ENCODE assay signal across 19 cellular contexts in the genomic region with DNA sequence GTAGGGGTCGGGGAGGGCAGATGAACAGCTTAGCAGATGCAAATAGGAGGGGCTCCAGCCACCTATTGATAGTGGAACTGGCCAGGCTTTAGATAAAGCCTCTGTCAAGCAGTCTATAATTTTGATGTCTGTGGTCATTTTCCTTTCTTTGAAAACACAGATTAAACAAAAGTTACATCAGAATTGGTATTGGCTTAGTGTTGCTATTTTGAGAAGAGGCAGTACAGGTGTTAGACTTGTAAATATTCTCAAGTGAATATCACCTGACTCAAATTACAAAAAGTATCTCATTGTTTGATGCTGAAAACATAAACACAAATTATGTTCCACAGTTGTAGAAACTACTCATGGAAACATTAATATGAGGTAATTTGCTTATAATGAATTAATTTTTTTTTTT. TPM values are rescaled to one million over a fixed set of nuclear protein-coding genes. Genes with fewer than 3 reads are reported as not detected.
DNase-seq lines count a peak whose midpoint lies in the region; ATAC-seq, FAIRE-seq and TF ChIP-seq lines count a peak whose summit lies in the region.
"Had no signal": no experiment of that assay in that cellular context is flagged by ENCODE, and none has a peak within 500 bp of the region (broad histone marks: within the 10 kb centered on the region; RNA-seq: fewer than 3 reads in every experiment).

No MANE protein-coding gene starts in this region.

- H3K27ac ChIP-seq in cardiac muscle cell: peak overlapping the region; percentile 7
- H3K27ac ChIP-seq in right atrium auricular region: no peak overlapping the region
- H3K27ac ChIP-seq in gastrocnemius medialis: peak overlapping the region; percentile 12 to 71 (median 64)
- no peak overlapping the region for H3K27ac ChIP-seq in vagina
- H3K27ac ChIP-seq: sigmoid colon, WERI-Rb-1 had no signal

- no peak for FAIRE-seq in HTR-8/SVneo (lab: Jason Lieb, UNC)
- FAIRE-seq: keratinocyte had no signal

- H3K4me1 ChIP-seq in cardiac muscle cell (ENCODE audit: low read depth) (peaks cover 8% of the 10 kb centered on the region), right atrium auricular region (peaks cover 0 to 12% of the 10 kb centered on the region in 2 donors), gastrocnemius medialis (peaks cover 22 to 27% of the 10 kb centered on the region in 2 donors), vagina (peaks cover 21% of the 10 kb centered on the region)

- H3K27ac Mint-ChIP-seq in activated T-helper 17 cell treated with anti-CD3 and anti-CD28 coated beads, Interleukin-2, amount 50 U/mL, for 72 hours: no peak overlapping the region
- H3K27ac Mint-ChIP-seq: GM23338, mesothelial cell of epicardium had no signal

- no peak for ATAC-seq in activated T-helper 17 cell treated with anti-CD3 and anti-CD28 coated beads, Interleukin-2, amount 50 U/mL, for 72 hours (replicated peaks)
- ATAC-seq in gastrocnemius medialis: peak in 1 of 2 donors; percentile 58
- ATAC-seq: GM23338 had no signal

- H3K4me3 ChIP-seq in cardiac muscle cell: no peak overlapping the region
- no peak overlapping the region for H3K4me3 ChIP-seq in right atrium auricular region
- no peak overlapping the region for H3K4me3 ChIP-seq in gastrocnemius medialis
- H3K4me3 ChIP-seq in vagina: no peak overlapping the region
- H3K4me3 ChIP-seq: GM23338, sigmoid colon had no signal

- no peaks in the 10 kb centered on the region for H3K9me3 Mint-ChIP-seq in activated T-helper 17 cell treated with anti-CD3 and anti-CD28 coated beads, Interleukin-2, amount 50 U/mL, for 72 hours
- H3K9me3 Mint-ChIP-seq: GM23338, mesothelial cell of epicardium had no signal

- no peak for TF ChIP-seq POLR2A in gastrocnemius medialis (IDR thresholded peaks at IDR 0.05)
- TF ChIP-seq POLR2A in vagina (IDR thresholded peaks at IDR 0.05): no peak

- peak overlapping the region; percentile 40 for H3K4me3 Mint-ChIP-seq in activated T-helper 17 cell treated with anti-CD3 and anti-CD28 coated beads, Interleukin-2, amount 50 U/mL, for 72 hours
- H3K4me3 Mint-ChIP-seq: GM23338, mesothelial cell of epicardium had no signal

- H3K36me3 Mint-ChIP-seq in activated T-helper 17 cell treated with anti-CD3 and anti-CD28 coated beads, Interleukin-2, amount 50 U/mL, for 72 hours (ENCODE audit: low read depth): peaks cover 99% of the 10 kb centered on the region

- H3K27me3 Mint-ChIP-seq in activated T-helper 17 cell treated with anti-CD3 and anti-CD28 coated beads, Interleukin-2, amount 50 U/mL, for 72 hours: no peaks in the 10 kb centered on the region

- peaks cover 23% of the 10 kb centered on the region for H3K4me1 Mint-ChIP-seq in activated T-helper 17 cell treated with anti-CD3 and anti-CD28 coated beads, Interleukin-2, amount 50 U/mL, for 72 hours
- H3K4me1 Mint-ChIP-seq: GM23338 had no signal

- TF ChIP-seq CTCF in cardiac muscle cell (IDR thresholded peaks at IDR 0.05; ENCODE audit: low read depth, low read length) (no peak), right atrium auricular region (IDR thresholded peaks at IDR 0.05) (no peak), gastrocnemius medialis (IDR thresholded peaks at IDR 0.05 in 4 of 5, conservative IDR thresholded peaks at IDR 0.05 in 1 of 5) (no peak), vagina (IDR thresholded peaks at IDR 0.05) (no peak)

- in situ Hi-C loops in gastrocnemius medialis (cut with MboI; ENCODE audit: low sequenced_read_pairs in 4 of 4): no loop called here

- no peaks in the 10 kb centered on the region for H3K9me3 ChIP-seq in cardiac muscle cell (ENCODE audit: low read depth)
- no peaks in the 10 kb centered on the region for H3K9me3 ChIP-seq in right atrium auricular region
- H3K9me3 ChIP-seq in gastrocnemius medialis: no peaks in the 10 kb centered on the region
- H3K9me3 ChIP-seq in vagina: no peaks in the 10 kb centered on the region
- H3K9me3 ChIP-seq: sigmoid colon had no signal

- H3K36me3 ChIP-seq in cardiac muscle cell (peaks cover 11% of the 10 kb centered on the region), right atrium auricular region (peaks cover 64% of the 10 kb centered on the region), gastrocnemius medialis (peaks cover 0 to 58% of the 10 kb centered on the region in 2 donors), vagina (peaks cover 0 to 54% of the 10 kb centered on the region in 2 donors)

- DNase-seq in cardiac muscle cell (ENCODE audit: low read depth in 1 of 2, low spot score in 1 of 2) (no peak), right atrium auricular region (ENCODE audit: low spot score) (no peak), NCI-H146 (lab: John Stamatoyannopoulos, UW) (peak; percentile 82), gastrocnemius medialis (no peak), HTR-8/SVneo (ENCODE audit: insufficient read length, low spot score) (no peak), vagina (ENCODE audit: extremely low spot score in 2 of 2) (no peak)
- no peak for DNase-seq in stimulated activated CD4-positive, alpha-beta T cell treated with anti-CD3 and anti-CD28 coated beads, Interleukin-12 subunit alpha, Interleukin-12 subunit beta, amount 100 ng/mL, for 4 hours
- DNase-seq: activated gamma-delta T cell; nucleus accumbens; stimulated activated CD4-positive, alpha-beta T cell treated with anti-CD3 and anti-CD28 coated beads, Interleukin-2, amount 100 ng/mL, for 48 hours; T-helper 1 cell; WERI-Rb-1 had no signal

- H3K27me3 ChIP-seq in cardiac muscle cell (no peaks in the 10 kb centered on the region), right atrium auricular region (no peaks in the 10 kb centered on the region), gastrocnemius medialis (no peaks in the 10 kb centered on the region), vagina (no peaks in the 10 kb centered on the region)
- H3K27me3 ChIP-seq: sigmoid colon had no signal

- intact Hi-C loops in gastrocnemius medialis (cut with DNase I; ENCODE audit: low total_unique reads) (no loop called here), vagina (cut with DNase I) (no loop called here)

RNA-seq across cellular contexts. Expression of a gene that starts 18.1 kb away (rescaled TPM):
- 0.18 TPM in 1 of 2 replicates, not detected in the other for total RNA-seq in cardiac muscle cell
- 0.46 and 1.4 TPM in 2 replicates for polyA plus RNA-seq in cardiac muscle cell
- total RNA-seq in right atrium auricular region: not detected
- total RNA-seq in activated T-helper 17 cell treated with anti-CD3 and anti-CD28 coated beads, Interleukin-2, amount 50 U/mL, for 72 hours: under 1 TPM; 0.34 to 0.58 TPM
- total RNA-seq in gastrocnemius medialis: not detected
- not detected for total RNA-seq in vagina
- total RNA-seq: activated CD8-positive, alpha-beta memory T cell treated with anti-CD3 and anti-CD28 coated beads for 36 hours; GM23338; Right ventricle myocardium superior had no signal
- polyA plus RNA-seq: keratinocyte had no signal

RNA-seq across cellular contexts. Expression of a gene that starts 26.3 kb away (rescaled TPM):
- total RNA-seq in cardiac muscle cell (8.9 and 13.1 TPM in 2 replicates), right atrium auricular region (10 to 100 TPM in 1 of 2 donors, 1 to 10 TPM in 1; 9.8 to 14.3 TPM), gastrocnemius medialis (10 to 100 TPM; 10.9 to 11.5 (median 10.9) TPM), vagina (34.4 TPM)
- polyA plus RNA-seq in cardiac muscle cell: 5.9 and 7.7 TPM in 2 replicates
- 10 to 100 TPM; 56.7 to 71.7 TPM for total RNA-seq in activated T-helper 17 cell treated with anti-CD3 and anti-CD28 coated beads, Interleukin-2, amount 50 U/mL, for 72 hours

RNA-seq across cellular contexts. Expression of a gene that starts 46.3 kb away (rescaled TPM):
- total RNA-seq in cardiac muscle cell (151 and 198 TPM in 2 replicates), right atrium auricular region (10 to 100 TPM; 59.3 to 76.1 TPM), gastrocnemius medialis (100 to 1,000 TPM in 3 of 4 donors, 10 to 100 TPM in 1; 96.1 to 119 (median 111) TPM), vagina (66.5 TPM)
- polyA plus RNA-seq in cardiac muscle cell: 223 and 270 TPM in 2 replicates
- total RNA-seq in activated T-helper 17 cell treated with anti-CD3 and anti-CD28 coated beads, Interleukin-2, amount 50 U/mL, for 72 hours: 100 to 1,000 TPM in 1 of 2 donors, 10 to 100 TPM in 1; 69.5 to 104 TPM

Comparison
In these comparisons a context has a peak if more than half of its experiments do, and no peak if none do; other contexts are left out.
1. H3K27ac ChIP-seq: peak in cardiac muscle cell (single experiment) and gastrocnemius medialis (4 of 4); none in right atrium auricular region (0 of 2) and vagina (single experiment).